In genomic region chr3:138729279-138729678, GRCh38 we compare ENCODE assay signal across 25 cellular contexts.
DNase-seq lines count a peak whose midpoint lies in the region; ATAC-seq and TF ChIP-seq lines count a peak whose summit lies in the region.
"Had no signal": no experiment of that assay in that cellular context is flagged by ENCODE, and none has a peak within 500 bp of the region (broad histone marks: within the 10 kb centered on the region; RNA-seq: fewer than 3 reads in every experiment).

No MANE protein-coding gene starts in this region.

- no peak for TF ChIP-seq CTCF in C4-2B (conservative IDR thresholded peaks at IDR 0.05)

- ATAC-seq in HG02970 (IDR thresholded peaks at IDR 0.05; ENCODE audit: low FRiP score, unreplicated experiment) = no peak
- ATAC-seq: Right ventricle myocardium inferior, SK-N-SH treated with all-trans-retinoic acid at 6 μM for 48 hours had no signal

- DNase-seq in HCEC 1CT (peak; percentile 6), astrocyte of the hippocampus (ENCODE audit: low read depth, low spot score) (peak; percentile 11), medulla oblongata (ENCODE audit: extremely low spot score) (peak; percentile 29), globus pallidus (ENCODE audit: low spot score) (no peak)
- no peak for DNase-seq in activated CD8-positive, alpha-beta memory T cell treated with anti-CD3 and anti-CD28 coated beads, Interleukin-2, amount 50 U/mL, for 48 hours
- no peak for DNase-seq in activated naive CD4-positive, alpha-beta T cell treated with Interleukin-2 at 50 U/mL for 16 hours
- DNase-seq: 8988T; ACHN; BE2C; CD4-positive, CD25-positive, alpha-beta regulatory T cell; DMS53; GDM1; GOT3; NCI-H1092; NCI-H1694 treated with DMSO at 0.1 percent for 48 hours; NCI-H2171 treated with DMSO at 0.1 percent for 48 hours; NCI-H345; NCI-H524; NCI-H774; SJCRH30 had no signal

- H3K27ac ChIP-seq in C4-2B = peak overlapping the region; percentile 83
- H3K27ac ChIP-seq: HL-60, SJCRH30 had no signal

Comparison
In these comparisons a context has a peak if more than half of its experiments do, and no peak if none do; other contexts are left out.
1. DNase-seq: peak in HCEC 1CT (single experiment), astrocyte of the hippocampus (single experiment) and medulla oblongata (single experiment); none in activated CD8-positive, alpha-beta memory T cell treated with anti-CD3 and anti-CD28 coated beads, Interleukin-2, amount 50 U/mL, for 48 hours (single experiment), activated naive CD4-positive, alpha-beta T cell treated with Interleukin-2 at 50 U/mL for 16 hours (single experiment) and globus pallidus (single experiment).